In genomic region chr1:15337656-15338402, GRCh38 we compare ENCODE assay signal across 12 cellular contexts.
A peak's percentile ranks its signal among the peaks of the same experiment; 100 is the strongest.
DNase-seq lines count a peak whose midpoint lies in the region; ATAC-seq, FAIRE-seq and TF ChIP-seq lines count a peak whose summit lies in the region.
"Had no signal": no experiment of that assay in that cellular context is flagged by ENCODE, and none has a peak within 500 bp of the region (broad histone marks: within the 10 kb centered on the region; RNA-seq: fewer than 3 reads in every experiment).

No MANE protein-coding gene starts in this region.

- peak; percentile 46 for DNase-seq in AG09309 (ENCODE audit: low read depth)
- DNase-seq in MV-4-11 (lab: John Stamatoyannopoulos, UW), result peak; percentile 40
- peak; percentile 83 for DNase-seq in endothelial cell of umbilical vein (ENCODE audit: low read depth, low spot score)
- no peak for DNase-seq in nephron progenitor cell
- DNase-seq in T-helper 1 cell, result no peak
- no peak for DNase-seq in activated CD8-positive, alpha-beta memory T cell treated with anti-CD3 and anti-CD28 coated beads for 24 hours
- DNase-seq: DMS153; NCI-H1105 treated with DMSO at 0.1 percent for 48 hours; stimulated activated naive CD8-positive, alpha-beta T cell treated with anti-CD3 and anti-CD28 coated beads, Interleukin-15, amount 100 ng/mL, for 72 hours had no signal

- peaks cover 30% of the 10 kb centered on the region for H3K4me1 Mint-ChIP-seq in nephron progenitor cell
- H3K4me1 Mint-ChIP-seq: stimulated activated naive CD8-positive, alpha-beta T cell treated with anti-CD3 and anti-CD28 coated beads, Interleukin-15, amount 100 ng/mL, for 72 hours had no signal

- H3K4me1 ChIP-seq in endothelial cell of umbilical vein (ENCODE audit: control insufficient read depth, extremely low read depth, insufficient read depth, low read length), result peaks cover 44% of the 10 kb centered on the region
- H3K4me1 ChIP-seq: HAP-1 had no signal

- peak; percentile 97 for FAIRE-seq in endothelial cell of umbilical vein (lab: Jason Lieb, UNC)

- TF ChIP-seq CTCF in AG09309 (IDR thresholded peaks at IDR 0.05; ENCODE audit: control insufficient read depth, insufficient read depth, low read depth, low read length, missing control alignments), result no peak
- no peak for TF ChIP-seq CTCF in endothelial cell of umbilical vein (IDR thresholded peaks at IDR 0.05; ENCODE audit: extremely low read depth in 1 of 2, insufficient read depth in 1 of 2, low read depth in 1 of 2, low read length in 2 of 2)
- no peak for TF ChIP-seq CTCF in nephron progenitor cell (IDR thresholded peaks at IDR 0.05)

- TSS peak; percentile 97 for BruUV-seq in endothelial cell of umbilical vein (replicated peaks; lab: Mats Ljungman, UMichigan)

- H3K27ac ChIP-seq in endothelial cell of umbilical vein (ENCODE audit: insufficient read depth, low read depth, low read length), result peak overlapping the region; percentile 89

- TF ChIP-seq POLR2A in endothelial cell of umbilical vein (IDR thresholded peaks at IDR 0.05; ENCODE audit: low read depth, low read length), result peak; percentile 63

- H3K4me2 ChIP-seq in endothelial cell of umbilical vein (ENCODE audit: insufficient read depth, low read length), result peak overlapping the region; percentile 55

- no peaks in the 10 kb centered on the region for H3K9me1 ChIP-seq in endothelial cell of umbilical vein (replicated peaks; ENCODE audit: control insufficient read depth, extremely low read depth, insufficient read depth, low read length)

- H3K79me2 ChIP-seq in endothelial cell of umbilical vein (ENCODE audit: control insufficient read depth, insufficient read depth, low read length), result no peaks in the 10 kb centered on the region

- no peak for ATAC-seq in GM18907 (IDR thresholded peaks at IDR 0.05; ENCODE audit: unreplicated experiment)
- no peak for ATAC-seq in HG02798 (IDR thresholded peaks at IDR 0.05; ENCODE audit: poor library complexity, unreplicated experiment)
- ATAC-seq: stimulated activated naive CD8-positive, alpha-beta T cell treated with anti-CD3 and anti-CD28 coated beads, Interleukin-15, amount 100 ng/mL, for 72 hours had no signal

- no peak overlapping the region for H3K4me3 ChIP-seq in AG09309 (ENCODE audit: control insufficient read depth, low read depth, low read length)
- H3K4me3 ChIP-seq in endothelial cell of umbilical vein (replicated peaks in 1 of 3; ENCODE audit: insufficient read depth in 1 of 3, low read depth in 1 of 3, low read length in 3 of 3), result no peak overlapping the region
- H3K4me3 ChIP-seq: HAP-1 had no signal

- H3K36me3 Mint-ChIP-seq in nephron progenitor cell (ENCODE audit: low read depth), result peaks cover 4% of the 10 kb centered on the region

- dilution Hi-C loops in endothelial cell of umbilical vein (cut with MboI; ENCODE audit: extremely low pct_ligation_motif_present, low sequenced_read_pairs), result no loop called here

- H3K27ac Mint-ChIP-seq in nephron progenitor cell, result peak overlapping the region; percentile 58
- H3K27ac Mint-ChIP-seq: stimulated activated naive CD8-positive, alpha-beta T cell treated with anti-CD3 and anti-CD28 coated beads, Interleukin-15, amount 100 ng/mL, for 72 hours had no signal

- H3K9ac ChIP-seq in endothelial cell of umbilical vein (replicated peaks; ENCODE audit: extremely low read depth, insufficient read depth, low read length), result peak overlapping the region; percentile 60

- H3K4me3 Mint-ChIP-seq in nephron progenitor cell, result no peak overlapping the region
- H3K4me3 Mint-ChIP-seq: stimulated activated naive CD8-positive, alpha-beta T cell treated with anti-CD3 and anti-CD28 coated beads, Interleukin-15, amount 100 ng/mL, for 72 hours had no signal

- POLR2A ChIA-PET in endothelial cell of umbilical vein (lab: Charles Lee), result interaction anchor here (0.6 to 1.6 kb wide), 3 partner anchors 12 to 80 kb away, joined by 3 to 9 read pairs (median 7); no protein-coding TSS in a partner anchor

- no peaks in the 10 kb centered on the region for H3K9me3 ChIP-seq in endothelial cell of umbilical vein (replicated peaks; ENCODE audit: control insufficient read depth, insufficient read depth, low read length)

- CTCF ChIA-PET in endothelial cell of umbilical vein (lab: Charles Lee), result interaction anchor here (0.8 to 3.7 kb wide), 6 partner anchors 9 to 97 kb away, joined by 3 to 37 read pairs (median 4); partner anchors contain the start of gene EFHD2

- H3K36me3 ChIP-seq in endothelial cell of umbilical vein (ENCODE audit: control insufficient read depth in 2 of 2, extremely low read depth in 1 of 2, insufficient read depth in 2 of 2, low read length in 2 of 2), result no peaks in the 10 kb centered on the region
- H3K36me3 ChIP-seq: HAP-1 had no signal

- H3K27me3 ChIP-seq in endothelial cell of umbilical vein (ENCODE audit: control insufficient read depth in 2 of 2, insufficient read depth in 2 of 2, low read length in 2 of 2), result no peaks in the 10 kb centered on the region

- H2AFZ ChIP-seq in endothelial cell of umbilical vein (ENCODE audit: low read depth, low read length), result peak overlapping the region; percentile 78

- peaks cover 9% of the 10 kb centered on the region for H3K27me3 Mint-ChIP-seq in nephron progenitor cell (ENCODE audit: low read depth, poor library complexity)

- intact Hi-C loops in endothelial cell of umbilical vein (cut with micrococcal nuclease), result loop anchor here (1.0 kb wide), 6 partner anchors 9 to 186 kb away; partner anchors contain the start of genes CASP9 and EFHD2

- H4K20me1 ChIP-seq in endothelial cell of umbilical vein (replicated peaks; ENCODE audit: control insufficient read depth, extremely low read depth, insufficient read depth, low read length), result no peaks in the 10 kb centered on the region

- peaks cover 15% of the 10 kb centered on the region for H3K9me3 Mint-ChIP-seq in nephron progenitor cell
- H3K9me3 Mint-ChIP-seq: stimulated activated naive CD8-positive, alpha-beta T cell treated with anti-CD3 and anti-CD28 coated beads, Interleukin-15, amount 100 ng/mL, for 72 hours had no signal

TF ChIP-seq in endothelial cell of umbilical vein, 7 proteins besides CTCF, POLR2A, EP300 and RAD21:
- TF ChIP-seq GATA2 (IDR thresholded peaks at IDR 0.05; ENCODE audit: insufficient read depth, insufficient read length, low read depth, low read length), result peak; percentile 22
- TF ChIP-seq POLR2AphosphoS5 (IDR thresholded peaks at IDR 0.05; ENCODE audit: insufficient read depth, low read depth, low read length), result peak; percentile 94
- TF ChIP-seq EZH2 (IDR thresholded peaks at IDR 0.05; ENCODE audit: borderline replicate concordance, low read depth, low read length, severe bottlenecking), result no peak
- TF ChIP-seq MAX (IDR thresholded peaks at IDR 0.05; ENCODE audit: insufficient read depth, insufficient read length), result no peak
- TF ChIP-seq MYC (IDR thresholded peaks at IDR 0.05; ENCODE audit: low read depth, low read length), result no peak
- TF ChIP-seq FOS (IDR thresholded peaks at IDR 0.05; ENCODE audit: borderline replicate concordance, insufficient read depth, low read length), result peak; percentile 87
- peak; percentile 57 for TF ChIP-seq JUN (IDR thresholded peaks at IDR 0.05; ENCODE audit: borderline replicate concordance, insufficient read depth, insufficient read length, low read depth)

Comparison
In these comparisons a context has a peak if more than half of its experiments do, and no peak if none do; other contexts are left out.
1. DNase-seq: peak in AG09309 (single experiment), MV-4-11 (single experiment) and endothelial cell of umbilical vein (single experiment); none in nephron progenitor cell (single experiment), T-helper 1 cell (0 of 5) and activated CD8-positive, alpha-beta memory T cell treated with anti-CD3 and anti-CD28 coated beads for 24 hours (single experiment).